7 cellular contexts compared by ENCODE assay signal in genomic region chr1:214481983-214482634, GRCh38.
DNase-seq lines count a peak whose midpoint lies in the region; FAIRE-seq and TF ChIP-seq lines count a peak whose summit lies in the region.
"Not testable (repeated sequence)": the region's sequence is repeated elsewhere in the genome, so short reads cannot be mapped to it uniquely, and the experiment has no call there.

No MANE protein-coding gene starts in this region.

- peak overlapping the region; percentile 42; the same call in 1 of the 2 replicates for H3K27ac ChIP-seq in PC-9
- peak overlapping the region; percentile 57 for H3K27ac ChIP-seq in hepatocyte
- H3K27ac ChIP-seq in osteoblast (ENCODE audit: low read depth, low read length), result peak overlapping the region; percentile 23

- not testable (repeated sequence) for H3K4me3 ChIP-seq in Caco-2 (ENCODE audit: low read depth, low read length); PC-9; hepatocyte; osteoblast (ENCODE audit: insufficient read depth, low read length)

- peak overlapping the region; percentile 42 for H3K27ac Mint-ChIP-seq in Caco-2 (ENCODE audit: unreplicated experiment)

- H4K20me1 ChIP-seq in PC-9 (ENCODE audit: insufficient read depth); hepatocyte (ENCODE audit: insufficient read depth, poor library complexity, severe bottlenecking): not testable (repeated sequence)
- H4K20me1 ChIP-seq in osteoblast (ENCODE audit: insufficient read depth, low read length), result peaks cover 30% of the 10 kb centered on the region

- not testable (repeated sequence) for H3K27me3 ChIP-seq in Caco-2 (replicated peaks; ENCODE audit: control insufficient read depth, insufficient read depth, low read length); PC-9 (ENCODE audit: insufficient read depth, low read depth); hepatocyte; osteoblast (ENCODE audit: insufficient read depth, low read length)

- H3F3A ChIP-seq in PC-9 (ENCODE audit: insufficient read depth, low read depth), result peaks cover 26% of the 10 kb centered on the region

- not testable (repeated sequence) for TF ChIP-seq CTCF in Caco-2 (IDR thresholded peaks at IDR 0.05; ENCODE audit: insufficient read depth in 1 of 2, low read depth in 1 of 2, low read length in 1 of 2, severe bottlenecking in 1 of 2, unreplicated experiment in 1 of 2); PC-9 (conservative IDR thresholded peaks at IDR 0.05); hepatocyte (IDR thresholded peaks at IDR 0.05; ENCODE audit: poor library complexity); osteoblast (IDR thresholded peaks at IDR 0.05; ENCODE audit: extremely low read depth, low read depth, low read length)

- peaks cover 27% of the 10 kb centered on the region for H3K79me2 ChIP-seq in PC-9 (ENCODE audit: low read depth)
- H3K79me2 ChIP-seq in hepatocyte, result peaks cover 75% of the 10 kb centered on the region
- H3K79me2 ChIP-seq in osteoblast (ENCODE audit: insufficient read depth, low read length), result peaks cover 92% of the 10 kb centered on the region

- not testable (repeated sequence) for H3K9me2 ChIP-seq in PC-9 (ENCODE audit: insufficient read depth); hepatocyte (replicated peaks; ENCODE audit: insufficient read depth)

- CTCF ChIA-PET in Caco-2 (lab: Charles Lee), result interaction anchor here (0.6 to 0.7 kb wide), 3 partner anchors 8 to 114 kb away, joined by 3 to 4 read pairs (median 4); no protein-coding TSS in a partner anchor
- CTCF ChIA-PET in PC-9 (lab: Charles Lee), result interaction anchor here (1.4 kb wide), 1 partner anchor 12 kb away, joined by 3 read pairs; no protein-coding TSS in a partner anchor

- not testable (repeated sequence) for H3K36me3 ChIP-seq in Caco-2 (ENCODE audit: control insufficient read depth, insufficient read depth, low read length); PC-9 (ENCODE audit: low read depth); hepatocyte (replicated peaks; ENCODE audit: insufficient read depth, low read depth)
- peaks cover 14% of the 10 kb centered on the region for H3K36me3 ChIP-seq in osteoblast (ENCODE audit: insufficient read depth, low read length)

- H3K27me3 Mint-ChIP-seq in Caco-2 (ENCODE audit: insufficient read depth, unreplicated experiment), result not testable (repeated sequence)

- H3K4me1 ChIP-seq in Caco-2 (peaks cover 35% of the 10 kb centered on the region), PC-9 (replicated peaks; ENCODE audit: insufficient read depth) (peaks cover 25% of the 10 kb centered on the region), osteoblast (ENCODE audit: insufficient read depth, low read length) (peaks cover 24% of the 10 kb centered on the region)
- not testable (repeated sequence) for H3K4me1 ChIP-seq in hepatocyte (ENCODE audit: insufficient read depth)

- H3K36me3 Mint-ChIP-seq in Caco-2 (ENCODE audit: insufficient read depth, unreplicated experiment), result peaks cover 57% of the 10 kb centered on the region

- H2AFZ ChIP-seq in PC-9; hepatocyte; osteoblast (ENCODE audit: low read length): not testable (repeated sequence)

- peak overlapping the region; percentile 49 for H3K4me2 ChIP-seq in PC-9
- not testable (repeated sequence) for H3K4me2 ChIP-seq in hepatocyte; osteoblast (ENCODE audit: insufficient read depth, low read length)

- H3K9me3 Mint-ChIP-seq in Caco-2 (ENCODE audit: unreplicated experiment), result not testable (repeated sequence)

- POLR2A ChIA-PET in Caco-2 (lab: Charles Lee) (interaction anchor here (0.8 to 1.0 kb wide), 2 partner anchors 8 to 70 kb away, joined by 3 to 4 read pairs; partner anchors contain the start of gene PTPN14), PC-9 (lab: Charles Lee; ENCODE audit: unreplicated experiment) (interaction anchor here (0.6 kb wide), 2 partner anchors 54 to 85 kb away, joined by 3 read pairs; no protein-coding TSS in a partner anchor)

- intact Hi-C loops in Caco-2 (cut with micrococcal nuclease; ENCODE audit: unreplicated experiment); PC-9 (cut with micrococcal nuclease; ENCODE audit: unreplicated experiment): not testable (repeated sequence)

- not testable (repeated sequence) for H3K9me3 ChIP-seq in Caco-2; PC-9 (ENCODE audit: insufficient read depth, low read depth); hepatocyte (ENCODE audit: low read depth); osteoblast (ENCODE audit: low read depth, low read length)

- H3K4me1 Mint-ChIP-seq in Caco-2 (ENCODE audit: low read depth, unreplicated experiment), result peaks cover 49% of the 10 kb centered on the region

- WGBS in hepatocyte (ENCODE audit: low lambda C conversion rate, missing lambda C conversion rate), result 36% methylated on average over 2 of the region's 2 CpGs

- not testable (repeated sequence) for DNase-seq in Caco-2; HTR-8/SVneo (ENCODE audit: insufficient read length, low spot score); hepatocyte (ENCODE audit: low spot score); osteoblast (ENCODE audit: insufficient read length, low spot score, missing footprints)
- DNase-seq in PC-9, result peak in 1 of 2 experiments; percentile 78

- FAIRE-seq in HTR-8/SVneo (lab: Jason Lieb, UNC) (peak; percentile 33), TTC549 (lab: Jason Lieb, UNC) (peak; percentile 85), colon (lab: Jason Lieb, UNC) (peak; percentile 96)

- H3K4me3 Mint-ChIP-seq in Caco-2 (ENCODE audit: unreplicated experiment), result not testable (repeated sequence)

- not testable (repeated sequence) for BruUV-seq in Caco-2 (replicated peaks; lab: Mats Ljungman, UMichigan); PC-9 (replicated peaks; lab: Mats Ljungman, UMichigan)
